34 cellular contexts compared by ENCODE assay signal in genomic region chr5:173338380-173339015, GRCh38.
"Had no signal": no experiment of that assay in that cellular context is flagged by ENCODE, and none has a peak within 500 bp of the region (broad histone marks: within the 10 kb centered on the region; RNA-seq: fewer than 3 reads in every experiment).

No MANE protein-coding gene starts in this region.

- H3K27ac Mint-ChIP-seq: activated CD4-positive, alpha-beta memory T cell treated with anti-CD3 and anti-CD28 coated beads, Interleukin-2, amount 10 ng/mL, durations not matched to agents 7 days and 5 days; activated CD4-positive, alpha-beta T cell treated with anti-CD3 and anti-CD28 coated beads for 36 hours; activated CD4-positive, alpha-beta T cell treated with anti-CD3 and anti-CD28 coated beads, Interleukin-2, amount 10 ng/mL, durations not matched to agents 7 days and 5 days; activated naive CD4-positive, alpha-beta T cell treated with anti-CD3 and anti-CD28 coated beads, Interleukin-2, amount 50 U/mL, for 24 hours; activated naive CD8-positive, alpha-beta T cell treated with anti-CD3 and anti-CD28 coated beads for 36 hours; activated naive CD8-positive, alpha-beta T cell treated with anti-CD3 and anti-CD28 coated beads, Interleukin-2, amount 50 U/mL, for 24 hours; activated T-cell treated with anti-CD3 and anti-CD28 coated beads, Interleukin-2, amount 50 U/mL, for 24 hours; activated T-cell treated with anti-CD3 and anti-CD28 coated beads, Interleukin-2, amount 50 U/mL, for 72 hours; T-cell; T-helper 1 cell treated with Interleukin-12 subunit alpha and Interleukin-12 subunit beta and Interleukin-4 antibody, amounts not matched to agents 30 μg/mL and 1 μg/mL, for 36 hours had no signal

- H3K9me3 ChIP-seq: adrenal gland, body of pancreas, colonic mucosa, esophagus squamous epithelium, gastroesophageal sphincter, heart right ventricle had no signal

- FAIRE-seq: endometrium, endothelial cell of umbilical vein had no signal

- H3K9me3 Mint-ChIP-seq: activated CD4-positive, alpha-beta memory T cell treated with anti-CD3 and anti-CD28 coated beads, Interleukin-2, amount 10 ng/mL, durations not matched to agents 7 days and 5 days; activated CD4-positive, alpha-beta T cell treated with anti-CD3 and anti-CD28 coated beads, Interleukin-2, amount 10 ng/mL, durations not matched to agents 7 days and 5 days; activated naive CD4-positive, alpha-beta T cell treated with anti-CD3 and anti-CD28 coated beads, Interleukin-2, amount 50 U/mL, for 24 hours; activated naive CD8-positive, alpha-beta T cell treated with anti-CD3 and anti-CD28 coated beads for 36 hours; activated naive CD8-positive, alpha-beta T cell treated with anti-CD3 and anti-CD28 coated beads, Interleukin-2, amount 50 U/mL, for 24 hours; activated T-cell treated with anti-CD3 and anti-CD28 coated beads, Interleukin-2, amount 50 U/mL, for 24 hours; activated T-cell treated with anti-CD3 and anti-CD28 coated beads, Interleukin-2, amount 50 U/mL, for 72 hours; T-cell; T-helper 1 cell treated with Interleukin-12 subunit alpha and Interleukin-12 subunit beta and Interleukin-4 antibody, amounts not matched to agents 30 μg/mL and 1 μg/mL, for 36 hours had no signal

- ATAC-seq: activated CD4-positive, alpha-beta T cell treated with anti-CD3 and anti-CD28 coated beads for 36 hours; activated naive CD8-positive, alpha-beta T cell treated with anti-CD3 and anti-CD28 coated beads, Interleukin-2, amount 50 U/mL, for 24 hours; activated T-cell treated with anti-CD3 and anti-CD28 coated beads, Interleukin-2, amount 50 U/mL, for 72 hours; body of pancreas; gastroesophageal sphincter; heart right ventricle; T-cell had no signal

- H3K36me3 Mint-ChIP-seq: activated naive CD4-positive, alpha-beta T cell treated with anti-CD3 and anti-CD28 coated beads, Interleukin-2, amount 50 U/mL, for 24 hours; activated naive CD8-positive, alpha-beta T cell treated with anti-CD3 and anti-CD28 coated beads for 36 hours; T-cell had no signal

- H3K27me3 ChIP-seq: adrenal gland, body of pancreas, cardiac muscle cell, colonic mucosa had no signal

- H3K36me3 ChIP-seq: adrenal gland, cardiac muscle cell, colonic mucosa, esophagus squamous epithelium, gastroesophageal sphincter, heart right ventricle had no signal

- H3K4me3 ChIP-seq: adrenal gland, body of pancreas, cardiac muscle cell, colonic mucosa, esophagus squamous epithelium, gastroesophageal sphincter, heart right ventricle had no signal

- DNase-seq: activated CD4-positive, alpha-beta memory T cell treated with anti-CD3 and anti-CD28 coated beads, Interleukin-2, amount 10 ng/mL, durations not matched to agents 7 days and 5 days; activated CD4-positive, alpha-beta T cell treated with anti-CD3 and anti-CD28 coated beads for 36 hours; activated CD4-positive, alpha-beta T cell treated with anti-CD3 and anti-CD28 coated beads, Interleukin-2, amount 10 ng/mL, durations not matched to agents 7 days and 5 days; activated CD4-positive, alpha-beta T cell treated with anti-CD3 and anti-CD28 coated beads, Interleukin-2, amount 50 U/mL, for 4 hours; activated CD4-positive, CD25-positive, alpha-beta regulatory T cell; activated CD4-positive, CD25-positive, alpha-beta regulatory T cell treated with anti-CD3 and anti-CD28 coated beads, Interleukin-2, amount 50 U/mL, for 72 hours; activated CD8-positive, alpha-beta memory T cell treated with anti-CD3 and anti-CD28 coated beads, Interleukin-2, amount 50 U/mL, for 48 hours; activated gamma-delta T cell; activated naive CD4-positive, alpha-beta T cell; activated naive CD8-positive, alpha-beta T cell treated with anti-CD3 and anti-CD28 coated beads for 36 hours; activated naive CD8-positive, alpha-beta T cell treated with anti-CD3 and anti-CD28 coated beads, Interleukin-2, amount 50 U/mL, for 24 hours; activated T-cell treated with anti-CD3 and anti-CD28 coated beads for 4 hours; activated T-cell treated with anti-CD3 and anti-CD28 coated beads, Interleukin-2, amount 50 U/mL, for 24 hours; activated T-cell treated with anti-CD3 and anti-CD28 coated beads, Interleukin-2, amount 50 U/mL, for 72 hours; adrenal gland; amygdala; aorta; body of pancreas; central memory CD4-positive, alpha-beta T cell; cerebellar nuclear complex; colonic mucosa; effector CD8-positive, alpha-beta T cell; esophagus squamous epithelium; foreskin melanocyte; heart right ventricle; T-cell; T1000 had no signal

- H3K4me1 Mint-ChIP-seq: activated CD4-positive, alpha-beta memory T cell treated with anti-CD3 and anti-CD28 coated beads, Interleukin-2, amount 10 ng/mL, durations not matched to agents 7 days and 5 days; activated CD4-positive, alpha-beta T cell treated with anti-CD3 and anti-CD28 coated beads for 36 hours; activated CD4-positive, alpha-beta T cell treated with anti-CD3 and anti-CD28 coated beads, Interleukin-2, amount 10 ng/mL, durations not matched to agents 7 days and 5 days; activated naive CD4-positive, alpha-beta T cell treated with anti-CD3 and anti-CD28 coated beads, Interleukin-2, amount 50 U/mL, for 24 hours; activated naive CD8-positive, alpha-beta T cell treated with anti-CD3 and anti-CD28 coated beads for 36 hours; activated naive CD8-positive, alpha-beta T cell treated with anti-CD3 and anti-CD28 coated beads, Interleukin-2, amount 50 U/mL, for 24 hours; T-cell had no signal

- H3K4me3 Mint-ChIP-seq: activated CD4-positive, alpha-beta memory T cell treated with anti-CD3 and anti-CD28 coated beads, Interleukin-2, amount 10 ng/mL, durations not matched to agents 7 days and 5 days; activated CD4-positive, alpha-beta T cell treated with anti-CD3 and anti-CD28 coated beads for 36 hours; activated CD4-positive, alpha-beta T cell treated with anti-CD3 and anti-CD28 coated beads, Interleukin-2, amount 10 ng/mL, durations not matched to agents 7 days and 5 days; activated naive CD4-positive, alpha-beta T cell treated with anti-CD3 and anti-CD28 coated beads, Interleukin-2, amount 50 U/mL, for 24 hours; activated naive CD8-positive, alpha-beta T cell treated with anti-CD3 and anti-CD28 coated beads for 36 hours; activated naive CD8-positive, alpha-beta T cell treated with anti-CD3 and anti-CD28 coated beads, Interleukin-2, amount 50 U/mL, for 24 hours; activated T-cell treated with anti-CD3 and anti-CD28 coated beads, Interleukin-2, amount 50 U/mL, for 24 hours; activated T-cell treated with anti-CD3 and anti-CD28 coated beads, Interleukin-2, amount 50 U/mL, for 72 hours; T-cell; T-helper 1 cell treated with Interleukin-12 subunit alpha and Interleukin-12 subunit beta and Interleukin-4 antibody, amounts not matched to agents 30 μg/mL and 1 μg/mL, for 36 hours had no signal

- H3K4me1 ChIP-seq: adrenal gland, body of pancreas, colonic mucosa, esophagus squamous epithelium, gastroesophageal sphincter had no signal

- H3K27ac ChIP-seq: adrenal gland, body of pancreas, cardiac muscle cell, colonic mucosa, epithelial cell of prostate, esophagus squamous epithelium, gastroesophageal sphincter, heart right ventricle had no signal
